Comparison of ENCODE assay signal across 31 cellular contexts in the genomic region with DNA sequence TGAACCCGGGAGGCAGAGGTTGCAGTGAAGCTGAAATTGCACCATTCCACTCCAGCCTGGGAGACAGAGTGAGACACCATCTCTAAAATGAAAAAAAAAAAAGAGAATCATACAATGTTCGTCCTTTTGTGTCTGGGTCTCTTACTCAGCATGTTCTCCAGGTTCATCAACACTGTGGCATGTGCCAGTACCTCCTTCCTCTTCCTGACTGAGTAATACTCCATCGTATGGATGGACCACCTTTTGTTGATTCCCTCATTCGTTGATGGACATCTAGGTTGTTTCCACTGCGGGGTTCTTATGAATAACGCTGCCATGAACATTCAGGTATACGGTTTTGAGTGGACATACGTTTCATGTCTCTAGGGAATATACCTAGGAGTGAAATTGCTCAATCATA. TPM values are rescaled to one million over a fixed set of nuclear protein-coding genes. Genes with fewer than 3 reads are reported as not detected.
DNase-seq lines count a peak whose midpoint lies in the region; ATAC-seq, FAIRE-seq and TF ChIP-seq lines count a peak whose summit lies in the region.
"Had no signal": no experiment of that assay in that cellular context is flagged by ENCODE, and none has a peak within 500 bp of the region (broad histone marks: within the 10 kb centered on the region; RNA-seq: fewer than 3 reads in every experiment).

No MANE protein-coding gene starts in this region.

- H3K9me2 ChIP-seq in MM.1S (replicated peaks; ENCODE audit: insufficient read depth, low read length), result no peaks in the 10 kb centered on the region

- H2AK5ac ChIP-seq in H1 (ENCODE audit: low read depth, low read length), result no peak overlapping the region

- no peak overlapping the region for H3K14ac ChIP-seq in H1 (ENCODE audit: insufficient read length)

- peaks cover 9% of the 10 kb centered on the region; the same call in 1 of the 2 replicates for H3K23me2 ChIP-seq in H1 (ENCODE audit: low read depth, low read length)

- FAIRE-seq in H1 (lab: Jason Lieb, UNC), result no peak
- FAIRE-seq: A204.1, GM12878, GM12892, GM18507 had no signal

- TF ChIP-seq POLR2A in H1 (IDR thresholded peaks at IDR 0.05; ENCODE audit: control extremely low read depth in 1 of 2, low read depth in 2 of 2, low read length in 2 of 2), result no peak

- H3K36me3 ChIP-seq in H1 (ENCODE audit: control insufficient read depth in 2 of 4, insufficient read depth in 4 of 4, low read length in 3 of 4) (peaks cover 0 to 7% (median 0%) of the 10 kb centered on the region in 4 experiments; a peak in 1 of 8 replicates), MM.1S (replicated peaks; ENCODE audit: insufficient read depth, low read length) (no peaks in the 10 kb centered on the region)
- H3K36me3 ChIP-seq: BE2C, BLaER1 had no signal

- H3K4me2 ChIP-seq in H1 (ENCODE audit: insufficient read depth in 1 of 2, low read depth in 2 of 2, low read length in 2 of 2) (no peak overlapping the region), MM.1S (ENCODE audit: low read depth, low read length) (no peak overlapping the region)
- H3K4me2 ChIP-seq: BLaER1 had no signal

- H2BK12ac ChIP-seq in H1 (ENCODE audit: low read depth, low read length), result 0 out of 2 replicates have a peak overlapping the region, but pooled peaks have one; percentile 40

- no peak overlapping the region for H4K5ac ChIP-seq in H1 (ENCODE audit: insufficient read length, low read depth, low read length)

- no peak overlapping the region for H3K27ac ChIP-seq in H1 (ENCODE audit: low read depth, low read length)
- H3K27ac ChIP-seq in MM.1S (ENCODE audit: low read length), result no peak overlapping the region
- H3K27ac ChIP-seq: BLaER1 had no signal

- no peaks in the 10 kb centered on the region for H3K36me3 Mint-ChIP-seq in activated T-helper 17 cell treated with anti-CD3 and anti-CD28 coated beads, Interleukin-2, amount 50 U/mL, for 72 hours (ENCODE audit: low read depth)
- no peaks in the 10 kb centered on the region for H3K36me3 Mint-ChIP-seq in type B pancreatic cell
- H3K36me3 Mint-ChIP-seq: CD4-positive, alpha-beta memory T cell; CD4-positive, CD25-positive, alpha-beta regulatory T cell had no signal

- H2AFZ ChIP-seq in H1 (ENCODE audit: low read length) (no peak overlapping the region), MM.1S (ENCODE audit: low read length) (no peak overlapping the region)

- intact Hi-C loops in left cardiac atrium (cut with DNase I), result no loop called here

- ATAC-seq in activated T-helper 17 cell treated with anti-CD3 and anti-CD28 coated beads, Interleukin-2, amount 50 U/mL, for 72 hours (replicated peaks), result no peak
- no peak for ATAC-seq in left cardiac atrium
- ATAC-seq: GM12878 had no signal

- H3K27ac Mint-ChIP-seq in activated T-helper 17 cell treated with anti-CD3 and anti-CD28 coated beads, Interleukin-2, amount 50 U/mL, for 72 hours, result peak overlapping the region; percentile 63
- peak overlapping the region; percentile 16 for H3K27ac Mint-ChIP-seq in type B pancreatic cell
- H3K27ac Mint-ChIP-seq: CD14-positive monocyte; CD4-positive, alpha-beta memory T cell; CD4-positive, CD25-positive, alpha-beta regulatory T cell; CD8-positive, alpha-beta memory T cell had no signal

- no peak overlapping the region for H3K4me3 Mint-ChIP-seq in activated T-helper 17 cell treated with anti-CD3 and anti-CD28 coated beads, Interleukin-2, amount 50 U/mL, for 72 hours
- peak overlapping the region; percentile 57 for H3K4me3 Mint-ChIP-seq in type B pancreatic cell
- H3K4me3 Mint-ChIP-seq: CD4-positive, alpha-beta memory T cell; CD4-positive, CD25-positive, alpha-beta regulatory T cell; CD8-positive, alpha-beta memory T cell had no signal

- H3K4me1 ChIP-seq in H1 (replicated peaks in 1 of 4; ENCODE audit: control insufficient read depth in 3 of 4, insufficient read depth in 4 of 4, low read length in 3 of 4) (peaks cover 4 to 27% (median 18%) of the 10 kb centered on the region in 4 experiments), MM.1S (ENCODE audit: low read length) (no peaks in the 10 kb centered on the region)
- H3K4me1 ChIP-seq: BE2C had no signal

- H3K79me2 ChIP-seq in H1 (ENCODE audit: control insufficient read depth in 1 of 2, insufficient read depth in 2 of 2, low read length in 2 of 2) (no peaks in the 10 kb centered on the region), MM.1S (ENCODE audit: low read length) (no peaks in the 10 kb centered on the region)

- no peak overlapping the region for H3K18ac ChIP-seq in H1 (ENCODE audit: extremely low read depth, low read length)

- peaks cover 28% of the 10 kb centered on the region for H3K27me3 Mint-ChIP-seq in activated T-helper 17 cell treated with anti-CD3 and anti-CD28 coated beads, Interleukin-2, amount 50 U/mL, for 72 hours
- peaks cover 54% of the 10 kb centered on the region for H3K27me3 Mint-ChIP-seq in type B pancreatic cell

- no peak overlapping the region for H2BK5ac ChIP-seq in H1 (ENCODE audit: low read depth, low read length)

- no peaks in the 10 kb centered on the region for H3K4me1 Mint-ChIP-seq in activated T-helper 17 cell treated with anti-CD3 and anti-CD28 coated beads, Interleukin-2, amount 50 U/mL, for 72 hours
- peaks cover 9% of the 10 kb centered on the region for H3K4me1 Mint-ChIP-seq in type B pancreatic cell (ENCODE audit: unreplicated experiment)
- H3K4me1 Mint-ChIP-seq: CD8-positive, alpha-beta memory T cell had no signal

- CTCF ChIA-PET in H1 (lab: Charles Lee; ENCODE audit: partially characterized antibody), result interaction anchor here (1.6 to 2.8 kb wide), 5 partner anchors 10 to 59 kb away, joined by 4 to 21 read pairs (median 9); partner anchors contain the start of gene MEIOB

- H2BK20ac ChIP-seq in H1 (ENCODE audit: low read length), result no peak overlapping the region

- TF ChIP-seq EP300 in H1 (IDR thresholded peaks at IDR 0.05; ENCODE audit: borderline replicate concordance in 1 of 2, low read depth in 2 of 2, low read length in 2 of 2), result no peak

- H3K9me3 ChIP-seq in H1 (ENCODE audit: insufficient read depth in 2 of 2, low read depth in 1 of 2, low read length in 1 of 2), result no peaks in the 10 kb centered on the region
- no peaks in the 10 kb centered on the region for H3K9me3 ChIP-seq in MM.1S (replicated peaks; ENCODE audit: insufficient read depth, low read length)
- H3K9me3 ChIP-seq: BE2C, BLaER1 had no signal

- H4K8ac ChIP-seq in H1 (ENCODE audit: extremely low read depth, insufficient read depth, low read length), result no peak overlapping the region

- peaks cover 3 to 4% of the 10 kb centered on the region in 2 experiments for H4K20me1 ChIP-seq in H1 (replicated peaks in 1 of 2; ENCODE audit: control insufficient read depth in 1 of 2, insufficient read depth in 2 of 2, low read length in 2 of 2)
- H4K20me1 ChIP-seq in MM.1S (ENCODE audit: insufficient read depth, low read length), result no peaks in the 10 kb centered on the region

- no peak overlapping the region for H2BK15ac ChIP-seq in H1 (ENCODE audit: low read length)

- H3K27me3 ChIP-seq in H1 (replicated peaks in 1 of 4; ENCODE audit: control insufficient read depth in 3 of 4, extremely low read depth in 1 of 4, insufficient read depth in 3 of 4, low read length in 3 of 4) (peaks cover 33 to 73% (median 54%) of the 10 kb centered on the region in 4 experiments), MM.1S (replicated peaks; ENCODE audit: insufficient read depth, low read length) (peaks cover 66% of the 10 kb centered on the region)

- WGBS in H1 (ENCODE audit: extremely low coverage in 1 of 2, insufficient coverage in 1 of 2, insufficient read length in 1 of 2, insufficient replicate concordance in 2 of 2, low coverage in 1 of 2, low lambda C conversion rate in 2 of 2, missing lambda C conversion rate in 1 of 2), 2 experiments, result 77% methylated on average over 8 of the region's 8 CpGs; no CpG with 5 or more reads in 1 of the 2 experiments

- H3K9me3 Mint-ChIP-seq in activated T-helper 17 cell treated with anti-CD3 and anti-CD28 coated beads, Interleukin-2, amount 50 U/mL, for 72 hours, result no peaks in the 10 kb centered on the region
- H3K9me3 Mint-ChIP-seq in type B pancreatic cell, result no peaks in the 10 kb centered on the region
- H3K9me3 Mint-ChIP-seq: CD8-positive, alpha-beta memory T cell had no signal

- no peak overlapping the region for H3K56ac ChIP-seq in H1 (replicated peaks; ENCODE audit: insufficient read length, low read depth, low read length)

- H3K23ac ChIP-seq in H1 (ENCODE audit: insufficient read length), result no peak overlapping the region

- TF ChIP-seq CTCF in H1 (IDR thresholded peaks at IDR 0.05; ENCODE audit: control extremely low read depth in 1 of 3, insufficient read depth in 1 of 3, low read depth in 1 of 3, low read length in 3 of 3), result no peak
- TF ChIP-seq CTCF in type B pancreatic cell (conservative IDR thresholded peaks at IDR 0.05), result no peak
- TF ChIP-seq CTCF in MM.1S (IDR thresholded peaks at IDR 0.05; ENCODE audit: low read length), result no peak

- TF ChIP-seq RAD21 in H1 (IDR thresholded peaks at IDR 0.05 in 1 of 2, conservative IDR thresholded peaks at IDR 0.05 in 1 of 2; ENCODE audit: low read depth in 2 of 2, low read length in 2 of 2), result no peak

- no peaks in the 10 kb centered on the region for H3K79me1 ChIP-seq in H1 (ENCODE audit: low read depth, low read length)

- DNase-seq in H1 (ENCODE audit: low read depth in 1 of 2, low spot score in 2 of 2) (no peak), type B pancreatic cell (ENCODE audit: extremely low spot score, unreplicated experiment) (no peak), left cardiac atrium (no peak), MM.1S (no peak), cerebellum (ENCODE audit: low spot score) (no peak)
- DNase-seq: 8988T; ACHN; BE2C; C1 segment of cervical spinal cord; CD4-positive, alpha-beta memory T cell; CD4-positive, CD25-positive, alpha-beta regulatory T cell; CD8-positive, alpha-beta memory T cell; COR-L47; DMS 273 treated with DMSO at 0.1 percent for 48 hours; DMS153; DMS53; DMS79; DND-41; EL; GDM1 had no signal

- POLR2A ChIA-PET in H1 (lab: Charles Lee; ENCODE audit: partially characterized antibody), result interaction anchor here (1.4 to 2.1 kb wide), 2 partner anchors 12 to 56 kb away, joined by 3 to 8 read pairs; no protein-coding TSS in a partner anchor

- H4K91ac ChIP-seq in H1 (replicated peaks; ENCODE audit: insufficient read length, low read length), result no peak overlapping the region

- H3K9ac ChIP-seq in H1 (replicated peaks in 1 of 4; ENCODE audit: extremely low read depth in 1 of 4, low read depth in 3 of 4, low read length in 3 of 4) (no peak overlapping the region), MM.1S (ENCODE audit: low read length) (no peak overlapping the region)
- H3K9ac ChIP-seq: BLaER1 had no signal

- no peak overlapping the region for H3K4ac ChIP-seq in H1 (replicated peaks; ENCODE audit: insufficient read length, low read depth, low read length)

- no peak overlapping the region for H2BK120ac ChIP-seq in H1 (replicated peaks; ENCODE audit: low read depth, low read length)

- no peaks in the 10 kb centered on the region for H3F3A ChIP-seq in MM.1S (ENCODE audit: insufficient read depth, low read length)

- H3K4me3 ChIP-seq in H1 (ENCODE audit: extremely low read depth in 1 of 4, insufficient read depth in 2 of 4, low read depth in 3 of 4, low read length in 4 of 4) (no peak overlapping the region), MM.1S (ENCODE audit: low read length) (no peak overlapping the region)
- H3K4me3 ChIP-seq: BLaER1, GM12878 had no signal

RNA-seq across cellular contexts. Expression of gene HS3ST6, which starts 4.1 kb away (rescaled TPM):
- not detected for total RNA-seq in activated T-helper 17 cell treated with anti-CD3 and anti-CD28 coated beads, Interleukin-2, amount 50 U/mL, for 72 hours
- 0.39 TPM in 1 of 2 replicates, not detected in the other for total RNA-seq in H1 (2021; fragmentation: NEBNext Ultra II Directional; extraction: Animal tissue kit (Norgen Biotek cat#: 25700))
- polyA plus RNA-seq in H1 (2011; rRNA removed), result 0.36 and 0.63 TPM in 2 replicates
- polyA plus RNA-seq in H1 (2011; cell fraction: cytosol; rRNA removed), result 0.09 TPM
- 0.40 TPM for polyA plus RNA-seq in H1 (2011; cell fraction: nucleus; rRNA removed)
- 0.15 to 0.17 TPM in 2 of 4 replicates, not detected in the others for polyA plus RNA-seq in H1 (2012, experiment 1 of 2)
- not detected for polyA plus RNA-seq in H1 (2012, experiment 2 of 2)
- 0.26 TPM for polyA plus RNA-seq in H1 (2013, experiment 1 of 2)
- polyA plus RNA-seq in H1 (2013, experiment 2 of 2), result 0.18 TPM
- not detected in 2 replicates for polyA minus RNA-seq in H1 (2011; rRNA and poly(A)+ RNA removed)
- polyA minus RNA-seq in H1 (2011; cell fraction: cytosol; rRNA and poly(A)+ RNA removed), result not detected
- not detected for polyA minus RNA-seq in H1 (2011; cell fraction: nucleus; rRNA and poly(A)+ RNA removed)
- total RNA-seq in type B pancreatic cell (ENCODE audit: low replicate concordance) (1.3 and 5.6 TPM in 2 replicates), left cardiac atrium (not detected), cerebellum (not detected)
- total RNA-seq: A673; CD4-positive, alpha-beta memory T cell; CD4-positive, CD25-positive, alpha-beta regulatory T cell; CD8-positive, alpha-beta memory T cell; Daoy; GM12878 had no signal
- polyA plus RNA-seq: AG04450; CD14-positive monocyte; CD4-positive, alpha-beta memory T cell; CD4-positive, CD25-positive, alpha-beta regulatory T cell; CD8-positive, alpha-beta memory T cell; GM12878 had no signal

RNA-seq across cellular contexts. Expression of gene MSRB1, which starts 20.6 kb away (rescaled TPM):
- 10 to 100 TPM; 31.5 to 34.3 TPM for total RNA-seq in activated T-helper 17 cell treated with anti-CD3 and anti-CD28 coated beads, Interleukin-2, amount 50 U/mL, for 72 hours
- 28.2 and 34.1 TPM in 2 replicates for total RNA-seq in H1 (2021; fragmentation: NEBNext Ultra II Directional; extraction: Animal tissue kit (Norgen Biotek cat#: 25700))
- polyA plus RNA-seq in H1 (2011; rRNA removed), result 51.4 and 53.8 TPM in 2 replicates
- polyA plus RNA-seq in H1 (2011; cell fraction: cytosol; rRNA removed), result 42.6 TPM
- polyA plus RNA-seq in H1 (2011; cell fraction: nucleus; rRNA removed), result 40.0 TPM
- polyA plus RNA-seq in H1 (2012, experiment 1 of 2), result 21.6 to 38.9 TPM (median 38.0 TPM) in 4 replicates
- polyA plus RNA-seq in H1 (2012, experiment 2 of 2), result 60.9 TPM
- polyA plus RNA-seq in H1 (2013, experiment 1 of 2), result 27.6 TPM
- polyA plus RNA-seq in H1 (2013, experiment 2 of 2), result 28.2 TPM
- 29.0 and 33.9 TPM in 2 replicates for polyA minus RNA-seq in H1 (2011; rRNA and poly(A)+ RNA removed)
- 23.3 TPM for polyA minus RNA-seq in H1 (2011; cell fraction: cytosol; rRNA and poly(A)+ RNA removed)
- 20.6 TPM for polyA minus RNA-seq in H1 (2011; cell fraction: nucleus; rRNA and poly(A)+ RNA removed)
- total RNA-seq in type B pancreatic cell (ENCODE audit: low replicate concordance) (34.8 and 37.7 TPM in 2 replicates), left cardiac atrium (10 to 100 TPM; 23.6 to 30.8 TPM), cerebellum (2.4 TPM)

RNA-seq across cellular contexts. Expression of gene RPL3L, which starts 32.1 kb away (rescaled TPM):
- total RNA-seq in activated T-helper 17 cell treated with anti-CD3 and anti-CD28 coated beads, Interleukin-2, amount 50 U/mL, for 72 hours, result under 1 TPM in 1 of 2 donors, not detected in 1; 0.37 TPM
- 0.19 and 0.39 TPM in 2 replicates for total RNA-seq in H1 (2021; fragmentation: NEBNext Ultra II Directional; extraction: Animal tissue kit (Norgen Biotek cat#: 25700))
- 0.08 and 0.24 TPM in 2 replicates for polyA plus RNA-seq in H1 (2011; rRNA removed)
- 0.21 TPM for polyA plus RNA-seq in H1 (2011; cell fraction: cytosol; rRNA removed)
- 0.56 TPM for polyA plus RNA-seq in H1 (2011; cell fraction: nucleus; rRNA removed)
- 0.23 to 0.62 TPM (median 0.42 TPM) in 4 replicates for polyA plus RNA-seq in H1 (2012, experiment 1 of 2)
- polyA plus RNA-seq in H1 (2012, experiment 2 of 2), result 0.16 TPM
- 0.14 TPM for polyA plus RNA-seq in H1 (2013, experiment 1 of 2)
- polyA plus RNA-seq in H1 (2013, experiment 2 of 2), result 0.20 TPM
- polyA minus RNA-seq in H1 (2011; rRNA and poly(A)+ RNA removed), result 0.69 TPM in 1 of 2 replicates, not detected in the other
- not detected for polyA minus RNA-seq in H1 (2011; cell fraction: cytosol; rRNA and poly(A)+ RNA removed)
- polyA minus RNA-seq in H1 (2011; cell fraction: nucleus; rRNA and poly(A)+ RNA removed), result not detected
- total RNA-seq in type B pancreatic cell (ENCODE audit: low replicate concordance) (not detected in 2 replicates), left cardiac atrium (10 to 100 TPM; 33.4 to 78.2 TPM), cerebellum (0.09 TPM)
- total RNA-seq: A673; CD4-positive, alpha-beta memory T cell; CD4-positive, CD25-positive, alpha-beta regulatory T cell; Daoy; G401; GM12878 had no signal
- polyA plus RNA-seq: AG04450; CD14-positive monocyte; CD4-positive, alpha-beta memory T cell; CD4-positive, CD25-positive, alpha-beta regulatory T cell; CD8-positive, alpha-beta memory T cell had no signal

RNA-seq across cellular contexts. Expression of gene NDUFB10, which starts 37.0 kb away (rescaled TPM):
- 100 to 1,000 TPM in 1 of 2 donors, 10 to 100 TPM in 1; 65.3 to 122 TPM for total RNA-seq in activated T-helper 17 cell treated with anti-CD3 and anti-CD28 coated beads, Interleukin-2, amount 50 U/mL, for 72 hours
- total RNA-seq in H1 (2021; fragmentation: NEBNext Ultra II Directional; extraction: Animal tissue kit (Norgen Biotek cat#: 25700)), result 183 and 197 TPM in 2 replicates
- polyA plus RNA-seq in H1 (2011; rRNA removed), result 194 and 243 TPM in 2 replicates
- 282 TPM for polyA plus RNA-seq in H1 (2011; cell fraction: cytosol; rRNA removed)
- 327 TPM for polyA plus RNA-seq in H1 (2011; cell fraction: nucleus; rRNA removed)
- 205 to 282 TPM (median 263 TPM) in 4 replicates for polyA plus RNA-seq in H1 (2012, experiment 1 of 2)
- 290 TPM for polyA plus RNA-seq in H1 (2012, experiment 2 of 2)
- polyA plus RNA-seq in H1 (2013, experiment 1 of 2), result 222 TPM
- 218 TPM for polyA plus RNA-seq in H1 (2013, experiment 2 of 2)
- polyA minus RNA-seq in H1 (2011; rRNA and poly(A)+ RNA removed), result 58.5 and 93.0 TPM in 2 replicates
- 204 TPM for polyA minus RNA-seq in H1 (2011; cell fraction: cytosol; rRNA and poly(A)+ RNA removed)
- polyA minus RNA-seq in H1 (2011; cell fraction: nucleus; rRNA and poly(A)+ RNA removed), result 64.0 TPM
- total RNA-seq in type B pancreatic cell (ENCODE audit: low replicate concordance), result 122 and 130 TPM in 2 replicates
- total RNA-seq in left cardiac atrium, result 100 to 1,000 TPM; 411 to 435 TPM
- 72.9 TPM for total RNA-seq in cerebellum

RNA-seq across cellular contexts. Expression of gene RPS2, which starts 42.3 kb away (rescaled TPM):
- total RNA-seq in activated T-helper 17 cell treated with anti-CD3 and anti-CD28 coated beads, Interleukin-2, amount 50 U/mL, for 72 hours, result 1,000 to 10,000 TPM; 4,570 to 4,579 TPM
- total RNA-seq in H1 (2021; fragmentation: NEBNext Ultra II Directional; extraction: Animal tissue kit (Norgen Biotek cat#: 25700)), result 3,974 and 4,042 TPM in 2 replicates
- 16,783 and 22,970 TPM in 2 replicates for polyA plus RNA-seq in H1 (2011; rRNA removed)
- polyA plus RNA-seq in H1 (2011; cell fraction: cytosol; rRNA removed), result 11,248 TPM
- 10,145 TPM for polyA plus RNA-seq in H1 (2011; cell fraction: nucleus; rRNA removed)
- polyA plus RNA-seq in H1 (2012, experiment 1 of 2), result 3,762 to 6,877 TPM (median 6,536 TPM) in 4 replicates
- 9,397 TPM for polyA plus RNA-seq in H1 (2012, experiment 2 of 2)
- polyA plus RNA-seq in H1 (2013, experiment 1 of 2), result 5,116 TPM
- polyA plus RNA-seq in H1 (2013, experiment 2 of 2), result 5,274 TPM
- 2,903 and 3,451 TPM in 2 replicates for polyA minus RNA-seq in H1 (2011; rRNA and poly(A)+ RNA removed)
- 3,105 TPM for polyA minus RNA-seq in H1 (2011; cell fraction: cytosol; rRNA and poly(A)+ RNA removed)
- 2,164 TPM for polyA minus RNA-seq in H1 (2011; cell fraction: nucleus; rRNA and poly(A)+ RNA removed)
- total RNA-seq in type B pancreatic cell (ENCODE audit: low replicate concordance) (3,017 and 3,035 TPM in 2 replicates), left cardiac atrium (1,000 to 10,000 TPM; 1,152 to 1,209 TPM), cerebellum (794 TPM)

Comparison
In these comparisons a context has a peak if more than half of its experiments do, and no peak if none do; other contexts are left out.
1. RNA of gene RPL3L, which starts 32.1 kb away (total RNA-seq): 33.4 to 78.2 TPM in left cardiac atrium; 0.19 to 0.39 TPM in H1, 0.37 TPM in activated T-helper 17 cell treated with anti-CD3 and anti-CD28 coated beads, Interleukin-2, amount 50 U/mL, for 72 hours, 0.09 TPM in cerebellum (single experiment) and not detected in type B pancreatic cell; every median in the first group is over 10 times any median in the second.